Comparison of ENCODE assay signal across 9 cellular contexts in the genomic region with DNA sequence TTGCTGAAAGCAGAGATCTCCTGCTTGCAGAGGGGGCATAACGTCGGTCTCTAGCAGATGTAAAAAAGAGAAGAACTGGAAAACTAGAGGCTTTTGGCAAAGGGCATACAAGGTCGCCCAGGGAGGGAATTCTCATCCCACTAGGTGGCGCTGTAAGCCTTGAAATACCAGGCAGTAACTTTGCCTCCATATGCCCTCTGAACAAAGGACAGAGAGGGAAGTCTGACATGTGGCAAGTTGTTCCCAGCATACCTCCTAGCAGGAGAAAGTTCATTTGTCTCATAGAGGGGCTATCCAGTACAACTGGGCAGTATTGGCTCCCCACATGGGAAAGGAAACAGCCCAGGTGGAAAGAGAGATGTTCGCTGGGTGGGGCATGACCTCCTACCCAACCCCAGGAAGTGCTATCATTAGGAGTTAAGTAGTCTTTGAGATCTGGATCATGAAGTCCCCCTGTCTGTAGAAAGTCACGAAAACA. TPM values are rescaled to one million over a fixed set of nuclear protein-coding genes. Genes with fewer than 3 reads are reported as not detected.
DNase-seq lines count a peak whose midpoint lies in the region; ATAC-seq and TF ChIP-seq lines count a peak whose summit lies in the region.
"Had no signal": no experiment of that assay in that cellular context is flagged by ENCODE, and none has a peak within 500 bp of the region (broad histone marks: within the 10 kb centered on the region; RNA-seq: fewer than 3 reads in every experiment).

No MANE protein-coding gene starts in this region.

- intact Hi-C loops in dendritic cell treated with granulocyte-macrophage colony-stimulating factor and Interleukin-4, amounts not matched to agents 40 ng/mL and 50 ng/mL, for 4 days (cut with micrococcal nuclease), result loop anchor here (1.0 to 10.0 kb wide), 6 partner anchors 36 to 326 kb away; no protein-coding TSS in a partner anchor
- intact Hi-C loops in psoas muscle (cut with DNase I), result no loop called here

- H3K79me2 ChIP-seq in Karpas-422 (ENCODE audit: low read length), result no peaks in the 10 kb centered on the region

- H3K9me3 Mint-ChIP-seq in dendritic cell treated with granulocyte-macrophage colony-stimulating factor and Interleukin-4, amounts not matched to agents 40 ng/mL and 50 ng/mL, for 4 days, result peaks cover 57% of the 10 kb centered on the region

- WGBS in psoas muscle, 3 donors, result 81 to 86% (median 82%) methylated on average over 6 of the region's 6 CpGs

- H2AFZ ChIP-seq in Karpas-422 (ENCODE audit: low read length), result no peak overlapping the region

- peaks cover 53% of the 10 kb centered on the region for H3K36me3 Mint-ChIP-seq in dendritic cell treated with granulocyte-macrophage colony-stimulating factor and Interleukin-4, amounts not matched to agents 40 ng/mL and 50 ng/mL, for 4 days (ENCODE audit: low read depth)

- H3K27me3 ChIP-seq in Karpas-422 (ENCODE audit: low read length), result no peaks in the 10 kb centered on the region
- H3K27me3 ChIP-seq in psoas muscle (ENCODE audit: insufficient read depth in 3 of 3, low read length in 2 of 3), result no peaks in the 10 kb centered on the region
- H3K27me3 ChIP-seq: cardiac muscle cell had no signal

- no peaks in the 10 kb centered on the region for H3K27me3 Mint-ChIP-seq in dendritic cell treated with granulocyte-macrophage colony-stimulating factor and Interleukin-4, amounts not matched to agents 40 ng/mL and 50 ng/mL, for 4 days

- TF ChIP-seq CTCF in GM12874 (IDR thresholded peaks at IDR 0.05; ENCODE audit: insufficient read depth, low read depth, low read length) (peak; percentile 62), psoas muscle (IDR thresholded peaks at IDR 0.05) (peak; percentile 18)

- H3K9me2 ChIP-seq in Karpas-422 (replicated peaks; ENCODE audit: insufficient read depth, low read length), result no peaks in the 10 kb centered on the region

- no peak overlapping the region for H3K9ac ChIP-seq in Karpas-422 (ENCODE audit: low read length)

- H3K9me3 ChIP-seq in Karpas-422 (ENCODE audit: low read length), result peaks cover 8% of the 10 kb centered on the region
- H3K9me3 ChIP-seq in psoas muscle, result peaks cover 34% of the 10 kb centered on the region

- H3K4me3 Mint-ChIP-seq in dendritic cell treated with granulocyte-macrophage colony-stimulating factor and Interleukin-4, amounts not matched to agents 40 ng/mL and 50 ng/mL, for 4 days, result no peak overlapping the region

- peak overlapping the region; percentile 57; the same call in 1 of the 2 replicates for H3K27ac ChIP-seq in Karpas-422 (ENCODE audit: low read length)
- H3K27ac ChIP-seq in psoas muscle, result no peak overlapping the region
- no peak overlapping the region for H3K27ac ChIP-seq in substantia nigra (ENCODE audit: low read depth, low read length, poor library complexity, severe bottlenecking)
- H3K27ac ChIP-seq: cardiac muscle cell had no signal

- peak overlapping the region; percentile 64 for H3K27ac Mint-ChIP-seq in dendritic cell treated with granulocyte-macrophage colony-stimulating factor and Interleukin-4, amounts not matched to agents 40 ng/mL and 50 ng/mL, for 4 days

- peaks cover 3% of the 10 kb centered on the region; the same call in 1 of the 2 replicates for H3K4me1 ChIP-seq in Karpas-422 (ENCODE audit: low read length)
- no peaks in the 10 kb centered on the region for H3K4me1 ChIP-seq in psoas muscle

- no peak for ATAC-seq in psoas muscle

- no peaks in the 10 kb centered on the region for H4K20me1 ChIP-seq in Karpas-422 (ENCODE audit: insufficient read depth, low read depth, low read length)

- no peak overlapping the region for H3K4me3 ChIP-seq in Karpas-422 (ENCODE audit: low read length)
- no peak overlapping the region for H3K4me3 ChIP-seq in psoas muscle
- H3K4me3 ChIP-seq: cardiac muscle cell had no signal

- DNase-seq in Karpas-422 (peak; percentile 94), psoas muscle (peak in 1 of 2 donors; percentile 29), Ammon's horn (ENCODE audit: low spot score) (no peak), substantia nigra (lab: John Stamatoyannopoulos, UW) (no peak), anterior cingulate cortex (lab: John Stamatoyannopoulos, UW) (no peak)
- peak; percentile 37 for DNase-seq in activated CD4-positive, CD25-positive, alpha-beta regulatory T cell treated with anti-CD3 and anti-CD28 coated beads, Interleukin-2, amount 50 U/mL, for 16 hours (ENCODE audit: low read depth, low spot score)

- H3K4me2 ChIP-seq in Karpas-422 (ENCODE audit: low read depth, low read length, poor library complexity, severe bottlenecking), result no peak overlapping the region

- H3K36me3 ChIP-seq in Karpas-422 (ENCODE audit: insufficient read depth, low read length) (peaks cover 26% of the 10 kb centered on the region), psoas muscle (ENCODE audit: insufficient read depth in 1 of 2, low read depth in 1 of 2) (peaks cover 0 to 5% of the 10 kb centered on the region in 2 donors)
- H3K36me3 ChIP-seq: cardiac muscle cell had no signal

- H3K4me1 Mint-ChIP-seq in dendritic cell treated with granulocyte-macrophage colony-stimulating factor and Interleukin-4, amounts not matched to agents 40 ng/mL and 50 ng/mL, for 4 days (ENCODE audit: low read depth), result no peaks in the 10 kb centered on the region

RNA-seq across cellular contexts. Expression of a gene that starts 40.0 kb away (rescaled TPM):
- 224 and 353 TPM in 2 replicates for total RNA-seq in Karpas-422 (2014; rRNA removed; shearing (Covaris generic); ENCODE audit: low replicate concordance)
- total RNA-seq in psoas muscle, result 1 to 10 TPM; 2.9 to 5.3 (median 4.5) TPM
- 1 to 10 TPM; 1.3 to 3.1 (median 1.3) TPM for polyA plus RNA-seq in psoas muscle

Comparison
In these comparisons a context has a peak if more than half of its experiments do, and no peak if none do; other contexts are left out.
1. DNase-seq: peak in Karpas-422 (single experiment) and activated CD4-positive, CD25-positive, alpha-beta regulatory T cell treated with anti-CD3 and anti-CD28 coated beads, Interleukin-2, amount 50 U/mL, for 16 hours (single experiment); none in Ammon's horn (single experiment), substantia nigra (0 of 49) and anterior cingulate cortex (0 of 58).
2. RNA of a gene that starts 40.0 kb away (total RNA-seq): 224 to 353 TPM in Karpas-422; 2.9 to 5.3 TPM in psoas muscle; every median in the first group is over 10 times any median in the second.